Comparison of ENCODE assay signal across 14 cellular contexts in the genomic region with DNA sequence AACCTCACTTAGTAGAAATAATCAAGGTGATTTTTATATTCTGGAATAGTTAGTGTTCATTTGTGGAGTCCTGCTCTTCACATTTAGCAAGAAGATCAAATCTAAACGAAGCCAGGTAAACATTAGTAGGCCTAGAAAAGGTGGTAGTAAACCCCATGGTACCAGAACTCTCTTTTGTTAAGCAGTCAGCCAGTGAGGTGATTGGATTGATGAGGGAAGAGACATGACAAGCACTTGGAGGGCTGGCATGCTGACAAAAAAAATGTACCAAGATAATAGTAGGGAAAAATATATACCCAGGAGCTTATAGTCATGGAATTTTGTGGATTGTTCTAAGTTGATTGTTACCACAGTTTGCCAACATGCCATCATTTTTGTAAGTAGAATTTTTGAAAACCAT.
DNase-seq lines count a peak whose midpoint lies in the region; ATAC-seq and TF ChIP-seq lines count a peak whose summit lies in the region.
"Had no signal": no experiment of that assay in that cellular context is flagged by ENCODE, and none has a peak within 500 bp of the region (broad histone marks: within the 10 kb centered on the region; RNA-seq: fewer than 3 reads in every experiment).

No MANE protein-coding gene starts in this region.

- H3K27me3 ChIP-seq in iPS-18a (ENCODE audit: control insufficient read depth, insufficient read depth, low read length), result no peaks in the 10 kb centered on the region
- no peaks in the 10 kb centered on the region for H3K27me3 ChIP-seq in smooth muscle cell (ENCODE audit: low read depth)
- H3K27me3 ChIP-seq: brain microvascular endothelial cell had no signal

- H4K20me1 ChIP-seq in smooth muscle cell (ENCODE audit: low read depth), result no peaks in the 10 kb centered on the region

- 50% methylated on average over 1 of the region's 1 CpG for WGBS in smooth muscle cell (ENCODE audit: low lambda C conversion rate)

- POLR2A ChIA-PET in activated CD4-positive, alpha-beta T cell treated with anti-CD3 and anti-CD28 coated beads for 36 hours (lab: Charles Lee), result no interaction called here

- peak overlapping the region; percentile 7 for H3K4me3 ChIP-seq in SK-N-MC
- H3K4me3 ChIP-seq in iPS-18a (ENCODE audit: low read length), result no peak overlapping the region
- no peak overlapping the region for H3K4me3 ChIP-seq in smooth muscle cell

- H3K9me3 ChIP-seq in SK-N-MC (ENCODE audit: low read depth, low read length) (no peaks in the 10 kb centered on the region), iPS-18a (ENCODE audit: control insufficient read depth, low read depth, low read length) (no peaks in the 10 kb centered on the region), smooth muscle cell (replicated peaks; ENCODE audit: low read depth) (no peaks in the 10 kb centered on the region)

- H3K79me2 ChIP-seq in smooth muscle cell (ENCODE audit: low read depth), result no peaks in the 10 kb centered on the region

- intact Hi-C loops in activated CD4-positive, alpha-beta T cell treated with anti-CD3 and anti-CD28 coated beads for 36 hours (cut with DNase I, micrococcal nuclease), result no loop called here

- peak overlapping the region; percentile 70 for H2AFZ ChIP-seq in smooth muscle cell (ENCODE audit: low read depth)

- no peak overlapping the region for H3K9ac ChIP-seq in SK-N-MC (ENCODE audit: insufficient read length)
- H3K9ac ChIP-seq in iPS-18a (ENCODE audit: low read length), result no peak overlapping the region
- no peak overlapping the region for H3K9ac ChIP-seq in smooth muscle cell (ENCODE audit: low read depth)

- H3K4me1 ChIP-seq in iPS-18a (ENCODE audit: control insufficient read depth, low read depth, low read length), result peaks cover 34% of the 10 kb centered on the region
- H3K4me1 ChIP-seq in smooth muscle cell (ENCODE audit: low read depth), result peaks cover 10% of the 10 kb centered on the region

- H3K4me1 Mint-ChIP-seq in activated CD4-positive, alpha-beta T cell treated with anti-CD3 and anti-CD28 coated beads for 36 hours, result no peaks in the 10 kb centered on the region
- H3K4me1 Mint-ChIP-seq: activated CD4-positive, alpha-beta memory T cell treated with anti-CD3 and anti-CD28 coated beads, Interleukin-2, amount 10 ng/mL, durations not matched to agents 7 days and 5 days had no signal

- H3K4me2 ChIP-seq in smooth muscle cell, result peak overlapping the region; percentile 68

- no peak for ATAC-seq in activated CD4-positive, alpha-beta T cell treated with anti-CD3 and anti-CD28 coated beads for 36 hours

- H3K27ac ChIP-seq in SK-N-MC, result no peak overlapping the region
- peak overlapping the region; percentile 25 for H3K27ac ChIP-seq in iPS-18a (ENCODE audit: low read length)
- H3K27ac ChIP-seq in smooth muscle cell (ENCODE audit: low read depth), result peak overlapping the region; percentile 50
- H3K27ac ChIP-seq: brain microvascular endothelial cell, epithelial cell of prostate had no signal

- DNase-seq in NCI-H345 (lab: John Stamatoyannopoulos, UW) (peak; percentile 12), NCI-H345 treated with DMSO at 0.1 percent for 48 hours (lab: John Stamatoyannopoulos, UW; ENCODE audit: unreplicated experiment) (no peak), SK-N-MC (ENCODE audit: low read depth, low spot score) (no peak), smooth muscle cell (lab: John Stamatoyannopoulos, UW; ENCODE audit: unreplicated experiment) (no peak), dedifferentiated amniotic fluid mesenchymal stem cell (ENCODE audit: extremely low spot score) (no peak), HPDE6-E6E7 (ENCODE audit: extremely low spot score) (no peak)
- no peak for DNase-seq in activated CD4-positive, alpha-beta T cell treated with anti-CD3 and anti-CD28 coated beads for 36 hours
- DNase-seq: activated CD4-positive, alpha-beta memory T cell treated with anti-CD3 and anti-CD28 coated beads, Interleukin-2, amount 10 ng/mL, durations not matched to agents 7 days and 5 days; activated effector memory CD4-positive, alpha-beta T cell treated with anti-CD3 and anti-CD28 coated beads, Interleukin-2, amount 50 U/mL, for 16 hours; Kasumi-1; posterior cingulate gyrus had no signal

- CTCF ChIA-PET in activated CD4-positive, alpha-beta T cell treated with anti-CD3 and anti-CD28 coated beads for 36 hours (lab: Charles Lee), result no interaction called here

- no peak overlapping the region for H3K27ac Mint-ChIP-seq in activated CD4-positive, alpha-beta T cell treated with anti-CD3 and anti-CD28 coated beads for 36 hours
- H3K27ac Mint-ChIP-seq: activated CD4-positive, alpha-beta memory T cell treated with anti-CD3 and anti-CD28 coated beads, Interleukin-2, amount 10 ng/mL, durations not matched to agents 7 days and 5 days had no signal

- no peaks in the 10 kb centered on the region for H3K36me3 ChIP-seq in SK-N-MC (ENCODE audit: insufficient read depth, low read length)
- H3K36me3 ChIP-seq in iPS-18a (ENCODE audit: control insufficient read depth, low read depth, low read length), result no peaks in the 10 kb centered on the region
- no peaks in the 10 kb centered on the region for H3K36me3 ChIP-seq in smooth muscle cell (ENCODE audit: low read depth)
- H3K36me3 ChIP-seq: brain microvascular endothelial cell had no signal

- H3F3A ChIP-seq in smooth muscle cell (ENCODE audit: low read depth), result no peaks in the 10 kb centered on the region

- no peaks in the 10 kb centered on the region for H3K27me3 Mint-ChIP-seq in activated CD4-positive, alpha-beta T cell treated with anti-CD3 and anti-CD28 coated beads for 36 hours

- no peak overlapping the region for H3K4me3 Mint-ChIP-seq in activated CD4-positive, alpha-beta T cell treated with anti-CD3 and anti-CD28 coated beads for 36 hours
- H3K4me3 Mint-ChIP-seq: activated CD4-positive, alpha-beta memory T cell treated with anti-CD3 and anti-CD28 coated beads, Interleukin-2, amount 10 ng/mL, durations not matched to agents 7 days and 5 days had no signal

- no peaks in the 10 kb centered on the region for H3K9me3 Mint-ChIP-seq in activated CD4-positive, alpha-beta T cell treated with anti-CD3 and anti-CD28 coated beads for 36 hours (ENCODE audit: low read depth)
- H3K9me3 Mint-ChIP-seq: activated CD4-positive, alpha-beta memory T cell treated with anti-CD3 and anti-CD28 coated beads, Interleukin-2, amount 10 ng/mL, durations not matched to agents 7 days and 5 days had no signal

- no peak for TF ChIP-seq CTCF in smooth muscle cell (IDR thresholded peaks at IDR 0.05; ENCODE audit: borderline replicate concordance, insufficient read depth, poor library complexity, severe bottlenecking)

- H3K36me3 Mint-ChIP-seq in activated CD4-positive, alpha-beta T cell treated with anti-CD3 and anti-CD28 coated beads for 36 hours (ENCODE audit: low read depth), result no peaks in the 10 kb centered on the region
